ENCODE assay signal across 1 cellular context in genomic region chr15:101105059-101105851, GRCh38.
TF ChIP-seq lines count a peak whose summit lies in the region.

No MANE protein-coding gene starts in this region.

TF ChIP-seq in HEK293, 187 proteins besides CTCF, POLR2A, EP300 and RAD21 (continued from another document):
- TF ChIP-seq ZBTB10 (tag by site-specific recombination; IDR thresholded peaks at IDR 0.05) (no peak), ZNF701 (tag by site-specific recombination; IDR thresholded peaks at IDR 0.05) (no peak), TSHZ1 (tag by site-specific recombination; IDR thresholded peaks at IDR 0.05; ENCODE audit: borderline replicate concordance) (peak; percentile 54; the same call in 1 of the 2 replicates), GLIS1 (tag by site-specific recombination; IDR thresholded peaks at IDR 0.05) (peak; percentile 76), ZNF266 (tag by site-specific recombination; IDR thresholded peaks at IDR 0.05; ENCODE audit: low read depth) (no peak), ZNF416 (tag by site-specific recombination; IDR thresholded peaks at IDR 0.05) (no peak), ZNF830 (tag by site-specific recombination; IDR thresholded peaks at IDR 0.05; ENCODE audit: low read depth) (no peak), ZNF248 (tag by site-specific recombination; IDR thresholded peaks at IDR 0.05) (no peak), HOXD13 (CRISPR knock-in tag; IDR thresholded peaks at IDR 0.05; ENCODE audit: borderline replicate concordance) (0 out of 2 replicates have a peak, but pooled peaks have one; percentile 65), ZNF571 (tag by site-specific recombination; IDR thresholded peaks at IDR 0.05) (no peak), ZNF837 (tag by site-specific recombination; IDR thresholded peaks at IDR 0.05) (no peak), REPIN1 (tag by site-specific recombination; IDR thresholded peaks at IDR 0.05; ENCODE audit: low read depth) (no peak), ZNF677 (tag by site-specific recombination; IDR thresholded peaks at IDR 0.05) (no peak), ZNF280C (tag by site-specific recombination; IDR thresholded peaks at IDR 0.05) (no peak)
